Comparison of ENCODE assay signal across 8 cellular contexts in the genomic region with DNA sequence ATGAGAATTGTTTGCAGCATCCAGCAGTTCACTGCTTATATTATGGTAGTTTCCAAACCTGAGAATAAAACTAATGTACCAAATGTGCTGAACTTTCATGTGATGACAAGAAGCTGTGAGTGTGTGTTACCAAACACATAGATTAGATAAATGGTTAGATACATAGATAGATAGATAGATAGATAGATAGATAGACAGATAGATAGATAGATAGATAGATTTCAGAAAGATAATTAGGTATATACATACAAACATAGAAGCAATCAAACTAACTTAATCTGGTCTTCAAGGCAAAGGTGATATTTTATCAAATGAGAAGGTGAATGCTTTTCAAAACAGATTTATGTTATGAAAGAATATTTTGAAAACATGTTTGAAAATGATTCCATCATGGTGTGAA.
"Had no signal": no experiment of that assay in that cellular context is flagged by ENCODE, and none has a peak within 500 bp of the region (broad histone marks: within the 10 kb centered on the region; RNA-seq: fewer than 3 reads in every experiment).

No MANE protein-coding gene starts in this region.

- H3K9me3 Mint-ChIP-seq: IgD-negative memory B cell had no signal

- ATAC-seq: HepG2 had no signal

- H3K36me3 Mint-ChIP-seq: IgD-negative memory B cell had no signal

- H3K27ac ChIP-seq: HL-60, KMS-11 had no signal

- H3K27ac Mint-ChIP-seq: IgD-negative memory B cell had no signal

- FAIRE-seq: HepG2, HTR-8/SVneo had no signal

- DNase-seq: IMR-90, KBM-7, KG1 had no signal

- H3K4me2 ChIP-seq: KMS-11 had no signal

- H3K4me3 Mint-ChIP-seq: IgD-negative memory B cell had no signal

- H3K9ac ChIP-seq: KMS-11 had no signal
